Comparison of ENCODE assay signal across 1 cellular context in genomic region chr1:36385410-36386261, GRCh38.
TF ChIP-seq lines count a peak whose summit lies in the region.

A gene with protein sequence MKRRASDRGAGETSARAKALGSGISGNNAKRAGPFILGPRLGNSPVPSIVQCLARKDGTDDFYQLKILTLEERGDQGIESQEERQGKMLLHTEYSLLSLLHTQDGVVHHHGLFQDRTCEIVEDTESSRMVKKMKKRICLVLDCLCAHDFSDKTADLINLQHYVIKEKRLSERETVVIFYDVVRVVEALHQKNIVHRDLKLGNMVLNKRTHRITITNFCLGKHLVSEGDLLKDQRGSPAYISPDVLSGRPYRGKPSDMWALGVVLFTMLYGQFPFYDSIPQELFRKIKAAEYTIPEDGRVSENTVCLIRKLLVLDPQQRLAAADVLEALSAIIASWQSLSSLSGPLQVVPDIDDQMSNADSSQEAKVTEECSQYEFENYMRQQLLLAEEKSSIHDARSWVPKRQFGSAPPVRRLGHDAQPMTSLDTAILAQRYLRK (minus strand): TSS chr1:36385924. CDS start chr1:36361332, 24,592 bp downstream.

TF ChIP-seq in SK-N-SH, 30 proteins besides CTCF, POLR2A, EP300 and RAD21 (continued from another document):
- TF ChIP-seq IRF3 (IDR thresholded peaks at IDR 0.05; ENCODE audit: low read depth, low read length) (peak; percentile 84), NRF1 (IDR thresholded peaks at IDR 0.05; ENCODE audit: low read depth, low read length) (no peak), ELF1 (IDR thresholded peaks at IDR 0.05) (peak; percentile 96), RXRA (IDR thresholded peaks at IDR 0.05; ENCODE audit: borderline replicate concordance, low read depth) (peak; percentile 13; the same call in 1 of the 2 replicates), YY1 (IDR thresholded peaks at IDR 0.05; ENCODE audit: low read depth) (peak; percentile 98), TEAD4 (IDR thresholded peaks at IDR 0.05; ENCODE audit: borderline replicate concordance, insufficient read depth) (0 out of 2 replicates have a peak, but pooled peaks have one; percentile 4), SIN3A (IDR thresholded peaks at IDR 0.05; ENCODE audit: borderline replicate concordance, low read depth, low read length) (no peak; the same call in 1 of the 2 replicates)
TF ChIP-seq in SK-N-SH: peak in this region for 11.
